Comparison of ENCODE assay signal across 10 cellular contexts in genomic region chr2:181459646-181460045, GRCh38. TPM values are rescaled to one million over a fixed set of nuclear protein-coding genes. Genes with fewer than 3 reads are reported as not detected.
A peak's percentile ranks its signal among the peaks of the same experiment; 100 is the strongest.
DNase-seq lines count a peak whose midpoint lies in the region; ATAC-seq, FAIRE-seq and TF ChIP-seq lines count a peak whose summit lies in the region.
"Had no signal": no experiment of that assay in that cellular context is flagged by ENCODE, and none has a peak within 500 bp of the region (broad histone marks: within the 10 kb centered on the region; RNA-seq: fewer than 3 reads in every experiment).

No MANE protein-coding gene starts in this region.

- FAIRE-seq in urothelium cell line (lab: Jason Lieb, UNC): no peak

- no peaks in the 10 kb centered on the region for H4K20me1 ChIP-seq in PC-3 (ENCODE audit: low read length)

- ATAC-seq in SK-N-SH treated with all-trans-retinoic acid at 6 μM for 48 hours (no peak), upper lobe of right lung (no peak), PC-3 (no peak)
- ATAC-seq: Right ventricle myocardium inferior had no signal

- H3K27me3 ChIP-seq in upper lobe of right lung (peaks cover 13% of the 10 kb centered on the region), PC-3 (ENCODE audit: low read length) (no peaks in the 10 kb centered on the region)

- peak overlapping the region; percentile 92 for H3K4me3 Mint-ChIP-seq in activated naive CD4-positive, alpha-beta T cell treated with anti-CD3 and anti-CD28 coated beads for 36 hours

- H3K9me2 ChIP-seq in PC-3 (replicated peaks; ENCODE audit: low read length): no peaks in the 10 kb centered on the region

- H2AFZ ChIP-seq in PC-3 (ENCODE audit: low read length): no peak overlapping the region

- H3K9me3 ChIP-seq in upper lobe of right lung (no peaks in the 10 kb centered on the region), PC-3 (ENCODE audit: low read length) (no peaks in the 10 kb centered on the region)

- peak overlapping the region; percentile 93 for H3K27ac Mint-ChIP-seq in activated naive CD4-positive, alpha-beta T cell treated with anti-CD3 and anti-CD28 coated beads for 36 hours

- CTCF ChIA-PET in activated naive CD4-positive, alpha-beta T cell treated with anti-CD3 and anti-CD28 coated beads for 36 hours (lab: Charles Lee): interaction anchor here (1.9 to 9.6 kb wide), 4 partner anchors 28 to 354 kb away, joined by 5 to 71 read pairs (median 8); no protein-coding TSS in a partner anchor
- CTCF ChIA-PET in PC-3 (lab: Charles Lee): no interaction called here

- H3K9ac ChIP-seq in PC-3 (ENCODE audit: low read length): no peak overlapping the region

- intact Hi-C loops in activated naive CD4-positive, alpha-beta T cell treated with anti-CD3 and anti-CD28 coated beads for 36 hours (cut with micrococcal nuclease): loop anchor here (2.0 to 10.0 kb wide), 6 partner anchors 37 to 1575 kb away; partner anchors contain the start of genes CWC22, NCKAP1 and UBE2E3
- intact Hi-C loops in upper lobe of right lung (cut with DNase I) (loop anchor here (10.0 kb wide), 1 partner anchor 355 kb away; no protein-coding TSS in a partner anchor), PC-3 (cut with micrococcal nuclease) (loop anchor here (10.0 kb wide), 2 partner anchors 255 to 285 kb away; no protein-coding TSS in a partner anchor)

- no peaks in the 10 kb centered on the region for H3K27me3 Mint-ChIP-seq in activated naive CD4-positive, alpha-beta T cell treated with anti-CD3 and anti-CD28 coated beads for 36 hours (ENCODE audit: low read depth)

- H3K36me3 ChIP-seq in upper lobe of right lung: no peaks in the 10 kb centered on the region
- no peaks in the 10 kb centered on the region for H3K36me3 ChIP-seq in PC-3 (ENCODE audit: low read depth, low read length)

- peak overlapping the region; percentile 19 for H3K4me3 ChIP-seq in fibroblast of villous mesenchyme (ENCODE audit: low read depth, low read length)
- peak overlapping the region; percentile 60 for H3K4me3 ChIP-seq in upper lobe of right lung
- H3K4me3 ChIP-seq in PC-3 (ENCODE audit: low read length): no peak overlapping the region

- no peak overlapping the region for H3K4me2 ChIP-seq in PC-3 (ENCODE audit: low read length)

- peaks cover 58% of the 10 kb centered on the region for H3K4me1 Mint-ChIP-seq in activated naive CD4-positive, alpha-beta T cell treated with anti-CD3 and anti-CD28 coated beads for 36 hours (ENCODE audit: low read depth)

- H3K9me3 Mint-ChIP-seq in activated naive CD4-positive, alpha-beta T cell treated with anti-CD3 and anti-CD28 coated beads for 36 hours: no peaks in the 10 kb centered on the region

- TF ChIP-seq CTCF in fibroblast of villous mesenchyme (IDR thresholded peaks at IDR 0.05; ENCODE audit: insufficient read depth, low read depth, low read length) (no peak), upper lobe of right lung (IDR thresholded peaks at IDR 0.05) (no peak), PC-3 (conservative IDR thresholded peaks at IDR 0.05; ENCODE audit: low read depth, low read length) (no peak)

- H3F3A ChIP-seq in PC-3 (ENCODE audit: low read length, unreplicated experiment): no peaks in the 10 kb centered on the region

- peaks cover 18% of the 10 kb centered on the region for H3K4me1 ChIP-seq in upper lobe of right lung
- no peaks in the 10 kb centered on the region for H3K4me1 ChIP-seq in PC-3 (ENCODE audit: insufficient read depth, low read length)

- no TSS peak for BruUV-seq in PC-3 (replicated peaks; lab: Mats Ljungman, UMichigan)

- H3K27ac ChIP-seq in upper lobe of right lung (no peak overlapping the region), PC-3 (ENCODE audit: low read length) (no peak overlapping the region)

- no peak for DNase-seq in activated naive CD4-positive, alpha-beta T cell treated with anti-CD3 and anti-CD28 coated beads for 36 hours
- no peak for DNase-seq in activated naive CD4-positive, alpha-beta T cell treated with Interleukin-2 at 50 U/mL for 16 hours
- DNase-seq in fibroblast of villous mesenchyme (ENCODE audit: low read depth): peak; percentile 50
- no peak for DNase-seq in upper lobe of right lung
- no peak for DNase-seq in PC-3
- DNase-seq in urothelium cell line (ENCODE audit: low spot score): no peak
- DNase-seq in OCI-M2 (lab: John Stamatoyannopoulos, UW; ENCODE audit: unreplicated experiment): no peak
- DNase-seq: NCI-H146 had no signal

- POLR2A ChIA-PET in PC-3 (lab: Charles Lee; ENCODE audit: unreplicated experiment): no interaction called here

- H3K79me2 ChIP-seq in PC-3 (ENCODE audit: low read length): no peaks in the 10 kb centered on the region

- H3K36me3 Mint-ChIP-seq in activated naive CD4-positive, alpha-beta T cell treated with anti-CD3 and anti-CD28 coated beads for 36 hours (ENCODE audit: low read depth): peaks cover 5% of the 10 kb centered on the region

TF ChIP-seq in SK-N-SH treated with all-trans-retinoic acid at 6 μM for 48 hours, 23 proteins besides CTCF, POLR2A, EP300 and RAD21:
- TF ChIP-seq TOX (CRISPR knock-in tag; IDR thresholded peaks at IDR 0.05; ENCODE audit: borderline replicate concordance) (no peak), GLIS3 (CRISPR knock-in tag; IDR thresholded peaks at IDR 0.05) (no peak), ISL1 (CRISPR knock-in tag; IDR thresholded peaks at IDR 0.05) (peak; percentile 68)

RNA-seq across cellular contexts. Expression of gene ITGA4, which starts 2.5 kb away (rescaled TPM):
- total RNA-seq in activated naive CD4-positive, alpha-beta T cell treated with anti-CD3 and anti-CD28 coated beads for 36 hours: 10 to 100 TPM; 26.6 to 27.8 TPM
- 132 and 145 TPM in 2 replicates for total RNA-seq in fibroblast of villous mesenchyme
- total RNA-seq in upper lobe of right lung: 18.4 TPM
- 0.81 and 1.0 TPM in 2 replicates for total RNA-seq in PC-3 (2014; rRNA removed)
